Comparison of ENCODE assay signal across 17 cellular contexts in the genomic region with DNA sequence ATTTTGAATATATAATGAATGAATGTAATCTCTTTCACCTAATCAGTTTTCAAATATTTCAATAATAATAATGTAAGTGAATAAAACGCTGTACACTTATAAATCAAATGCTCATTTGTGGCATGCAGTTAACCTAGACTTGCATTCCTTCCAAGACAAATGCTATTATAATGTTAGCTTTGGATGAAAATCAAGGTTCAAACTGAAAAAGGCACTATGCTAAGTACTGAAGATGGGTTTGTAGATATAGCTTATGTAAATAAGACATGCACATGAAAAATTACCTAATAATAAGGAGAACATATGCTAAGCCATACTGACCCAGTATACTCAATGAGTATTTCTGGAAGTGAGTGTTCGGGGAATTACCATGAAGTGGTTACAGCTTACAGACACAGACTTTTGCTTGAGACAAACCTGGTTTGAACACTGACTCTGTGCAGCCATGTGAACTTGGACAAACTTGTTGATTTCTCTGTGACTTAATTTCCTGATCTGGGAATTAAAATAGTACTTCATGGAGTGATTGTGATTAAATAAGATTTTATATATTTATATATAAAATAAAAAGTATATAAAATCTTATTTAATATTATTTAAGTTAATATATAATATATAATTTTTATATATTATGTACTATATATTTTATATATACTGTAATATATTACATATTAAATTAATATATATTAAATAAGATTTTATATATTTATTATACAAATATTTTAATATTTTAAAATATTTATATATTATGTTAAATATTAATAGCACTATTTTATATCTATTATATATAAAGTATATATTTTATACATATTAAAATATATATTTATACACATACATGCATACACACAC.
"Had no signal": no experiment of that assay in that cellular context is flagged by ENCODE, and none has a peak within 500 bp of the region (broad histone marks: within the 10 kb centered on the region; RNA-seq: fewer than 3 reads in every experiment).

No MANE protein-coding gene starts in this region.

- FAIRE-seq: bronchial epithelial cell had no signal

- H3K4me3 ChIP-seq: dorsolateral prefrontal cortex, hepatocyte, left lung, mucosa of descending colon, ovary, spleen, thoracic aorta had no signal

- ATAC-seq: esophagus mucosa; left lung; mucosa of descending colon; naive thymus-derived CD4-positive, alpha-beta T cell; sciatic nerve; stimulated activated naive CD8-positive, alpha-beta T cell treated with anti-CD3 and anti-CD28 coated beads, Interleukin-15, amount 100 ng/mL, for 72 hours had no signal

- H3K9me3 ChIP-seq: mucosa of descending colon, ovary, thoracic aorta had no signal

- H3K4me1 ChIP-seq: left lung, spleen had no signal

- H3K36me3 ChIP-seq: left lung, ovary, spleen, thoracic aorta had no signal

- DNase-seq: activated CD4-positive, CD25-positive, alpha-beta regulatory T cell treated with anti-CD3 and anti-CD28 coated beads, Interleukin-2, amount 50 U/mL, for 72 hours; activated naive CD4-positive, alpha-beta T cell; activated naive CD8-positive, alpha-beta T cell treated with anti-CD3 and anti-CD28 coated beads, Interleukin-2, amount 10 ng/mL, durations not matched to agents 7 days and 5 days; anterior cingulate cortex; dorsolateral prefrontal cortex; islet precursor cell; left lung; mucosa of descending colon; naive thymus-derived CD4-positive, alpha-beta T cell; ovary; spleen; stimulated activated naive CD8-positive, alpha-beta T cell treated with anti-CD3 and anti-CD28 coated beads, Interleukin-15, amount 100 ng/mL, for 72 hours had no signal

- H3K27me3 ChIP-seq: dorsolateral prefrontal cortex, hepatocyte, left lung, ovary, spleen had no signal

- H3K27ac ChIP-seq: dorsolateral prefrontal cortex, hepatocyte, left lung, ovary, spleen, thoracic aorta had no signal

- H3K79me2 ChIP-seq: hepatocyte had no signal

- H2AFZ ChIP-seq: hepatocyte had no signal

- H3K4me2 ChIP-seq: hepatocyte had no signal
